In the genomic region with DNA sequence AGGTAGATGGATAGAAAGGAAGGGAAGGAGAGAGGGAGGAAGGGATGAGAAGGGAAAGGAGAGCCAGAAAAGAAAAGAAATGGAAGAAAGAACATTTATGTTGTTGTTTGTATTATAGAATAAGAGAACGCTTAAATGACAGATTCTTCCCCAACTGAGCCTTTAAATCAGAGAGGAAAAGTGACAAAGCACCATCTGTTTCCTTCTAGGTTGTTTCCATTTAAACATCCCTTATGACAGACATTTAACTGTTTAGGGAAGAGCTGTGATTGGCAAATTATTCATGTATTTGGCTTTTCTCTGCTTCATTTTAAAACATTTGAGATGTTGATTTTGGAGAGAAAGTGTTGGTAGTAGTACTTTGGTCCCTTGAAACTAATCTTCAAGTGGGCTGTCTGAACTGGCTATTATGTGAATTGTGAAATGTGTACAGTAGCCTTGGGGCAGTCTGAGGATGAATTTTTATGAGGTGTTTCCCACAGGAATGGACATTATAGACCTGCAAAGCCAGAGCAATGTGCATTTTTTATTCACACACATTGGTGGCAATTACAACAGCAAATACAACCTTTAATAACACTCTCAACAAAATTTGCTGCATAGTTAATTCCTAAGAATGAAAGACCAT, we compare ENCODE assay signal across 20 cellular contexts.
A peak's percentile ranks its signal among the peaks of the same experiment; 100 is the strongest.
DNase-seq lines count a peak whose midpoint lies in the region; ATAC-seq, FAIRE-seq and TF ChIP-seq lines count a peak whose summit lies in the region.
"Had no signal": no experiment of that assay in that cellular context is flagged by ENCODE, and none has a peak within 500 bp of the region (broad histone marks: within the 10 kb centered on the region; RNA-seq: fewer than 3 reads in every experiment).

No MANE protein-coding gene starts in this region.

- H3K4me3 ChIP-seq in HepG2 (replicated peaks in 1 of 3; ENCODE audit: insufficient read depth in 1 of 3, low read depth in 2 of 3, low read length in 3 of 3) (no peak overlapping the region), right lobe of liver (no peak overlapping the region)
- H3K4me3 ChIP-seq: GM12878 had no signal

- H2AFZ ChIP-seq in HepG2 (ENCODE audit: low read length): no peak overlapping the region

- TF ChIP-seq EP300 in HepG2 (IDR thresholded peaks at IDR 0.05; ENCODE audit: low read depth in 2 of 2, low read length in 2 of 2) (no peak), HepG2 (CRISPR knock-in tag; IDR thresholded peaks at IDR 0.05; ENCODE audit: borderline replicate concordance) (no peak)

- peak; percentile 8 for FAIRE-seq in HepG2 (lab: Jason Lieb, UNC)
- FAIRE-seq: GM12878 had no signal

- H3K36me3 Mint-ChIP-seq in naive thymus-derived CD8-positive, alpha-beta T cell: peaks cover 0 to 2% (median 0%) of the 10 kb centered on the region in 3 donors
- H3K36me3 Mint-ChIP-seq: IgD-negative memory B cell had no signal

- no peak overlapping the region for H3K9ac ChIP-seq in HepG2 (ENCODE audit: insufficient read depth, low read depth, low read length)

- BruUV-seq in HepG2 (replicated peaks; lab: Mats Ljungman, UMichigan): no TSS peak

- H3K9me3 ChIP-seq in HepG2 (ENCODE audit: low read length) (no peaks in the 10 kb centered on the region), right lobe of liver (no peaks in the 10 kb centered on the region)

- H3K4me1 ChIP-seq in HepG2 (ENCODE audit: insufficient read depth, low read length): peaks cover 22% of the 10 kb centered on the region
- H3K4me1 ChIP-seq in right lobe of liver: no peaks in the 10 kb centered on the region

- H3K79me2 ChIP-seq in HepG2 (ENCODE audit: insufficient read depth, low read length): no peaks in the 10 kb centered on the region

- DNase-seq in HepG2 (ENCODE audit: low spot score) (peak; percentile 7), right lobe of liver (no peak), NCI-H748 treated with DMSO at 0.1 percent for 48 hours (lab: John Stamatoyannopoulos, UW) (peak; percentile 38), epithelial cell of prostate (ENCODE audit: low read depth, low spot score) (no peak), CD1c-positive myeloid dendritic cell (ENCODE audit: extremely low spot score) (no peak)
- DNase-seq in naive thymus-derived CD8-positive, alpha-beta T cell: no peak
- DNase-seq: activated B cell treated with CpG ODN at 0.5 μM for 24 hours; CD4-positive, alpha-beta memory T cell; central memory CD4-positive, alpha-beta T cell; effector CD8-positive, alpha-beta T cell; GDM1; left cardiac atrium; MV-4-11; right cardiac atrium; SIG-M5; T-helper 2 cell had no signal

- no peak overlapping the region for H3K27ac ChIP-seq in HepG2 (ENCODE audit: extremely low read length, insufficient read depth, low read length)
- no peak overlapping the region for H3K27ac ChIP-seq in right lobe of liver
- peak overlapping the region; percentile 39 for H3K27ac ChIP-seq in epithelial cell of prostate

- intact Hi-C loops in HepG2 (cut with micrococcal nuclease; ENCODE audit: unreplicated experiment) (no loop called here), right lobe of liver (cut with DNase I) (no loop called here)

- POLR2A ChIA-PET in HepG2 (lab: Yijun Ruan, JAX): no interaction called here
- POLR2A ChIA-PET in naive thymus-derived CD8-positive, alpha-beta T cell (lab: Charles Lee): no interaction called here

- in situ Hi-C loops in HepG2 (cut with HindIII; ENCODE audit: extremely low pct_ligation_motif_present, low pct_unique_long_range_greater_than_20kb): no loop called here

- ATAC-seq in HepG2 (peak; percentile 65), right lobe of liver (no peak), GM19035 (IDR thresholded peaks at IDR 0.05; ENCODE audit: unreplicated experiment) (no peak), GM21717 (IDR thresholded peaks at IDR 0.05; ENCODE audit: unreplicated experiment) (no peak)
- ATAC-seq in naive thymus-derived CD8-positive, alpha-beta T cell: no peak
- ATAC-seq: GM12878, left cardiac atrium, right cardiac atrium had no signal

- H3K4me1 Mint-ChIP-seq in naive thymus-derived CD8-positive, alpha-beta T cell: peaks cover 0 to 5% (median 0%) of the 10 kb centered on the region in 4 donors
- H3K4me1 Mint-ChIP-seq: activated B cell treated with CpG ODN at 0.5 μM for 24 hours, IgD-negative memory B cell had no signal

- CTCF ChIA-PET in HepG2 (lab: Yijun Ruan, JAX; ENCODE audit: low intra/inter-chr PET ratio, low total read pairs): no interaction called here

- H3K4me2 ChIP-seq in HepG2 (ENCODE audit: low read depth, low read length): no peak overlapping the region

- H3K4me3 Mint-ChIP-seq in naive thymus-derived CD8-positive, alpha-beta T cell: no peak overlapping the region
- H3K4me3 Mint-ChIP-seq: activated B cell treated with CpG ODN at 0.5 μM for 24 hours; CD4-positive, alpha-beta memory T cell; IgD-negative memory B cell had no signal

- TF ChIP-seq POLR2A in HepG2 (IDR thresholded peaks at IDR 0.05; ENCODE audit: insufficient read depth in 1 of 2, low read depth in 2 of 2, low read length in 2 of 2): no peak
- no peak for TF ChIP-seq POLR2A in right lobe of liver (IDR thresholded peaks at IDR 0.05)

- H3K27ac Mint-ChIP-seq in naive thymus-derived CD8-positive, alpha-beta T cell: no peak overlapping the region
- H3K27ac Mint-ChIP-seq: activated B cell treated with CpG ODN at 0.5 μM for 24 hours, IgD-negative memory B cell had no signal

- no peak for TF ChIP-seq RAD21 in HepG2 (CRISPR knock-in tag; IDR thresholded peaks at IDR 0.05)

- no peaks in the 10 kb centered on the region for H3K27me3 Mint-ChIP-seq in naive thymus-derived CD8-positive, alpha-beta T cell
- H3K27me3 Mint-ChIP-seq: activated B cell treated with CpG ODN at 0.5 μM for 24 hours; CD4-positive, alpha-beta memory T cell; IgD-negative memory B cell had no signal

- H4K20me1 ChIP-seq in HepG2 (ENCODE audit: insufficient read depth, low read length): no peaks in the 10 kb centered on the region

- H3K27me3 ChIP-seq in HepG2 (ENCODE audit: control insufficient read depth in 1 of 2, insufficient read depth in 2 of 2, low read length in 2 of 2): no peaks in the 10 kb centered on the region
- H3K27me3 ChIP-seq in right lobe of liver: no peaks in the 10 kb centered on the region

- 92% methylated on average over 1 of the region's 1 CpG for WGBS in HepG2 (ENCODE audit: low lambda C conversion rate)
- 38% methylated on average over 1 of the region's 1 CpG for WGBS in right lobe of liver (ENCODE audit: insufficient coverage, low coverage, low lambda C conversion rate, missing lambda C conversion rate)

- H3K36me3 ChIP-seq in HepG2 (replicated peaks in 1 of 2; ENCODE audit: control insufficient read depth in 1 of 2, insufficient read depth in 2 of 2, low read length in 2 of 2) (no peaks in the 10 kb centered on the region), right lobe of liver (no peaks in the 10 kb centered on the region)

- peaks cover 0 to 9% (median 3%) of the 10 kb centered on the region in 9 donors for H3K9me3 Mint-ChIP-seq in naive thymus-derived CD8-positive, alpha-beta T cell
- H3K9me3 Mint-ChIP-seq: IgD-negative memory B cell had no signal

- TF ChIP-seq CTCF in HepG2 (CRISPR knock-in tag; IDR thresholded peaks at IDR 0.05) (no peak), right lobe of liver (IDR thresholded peaks at IDR 0.05) (no peak)

TF ChIP-seq in HepG2, 621 proteins besides CTCF, POLR2A, EP300 and RAD21:
- TF ChIP-seq ZNF335 (CRISPR knock-in tag; IDR thresholded peaks at IDR 0.05): no peak
- TF ChIP-seq ZFP90 (CRISPR knock-in tag; IDR thresholded peaks at IDR 0.05; ENCODE audit: borderline replicate concordance): no peak
- peak; percentile 17; the same call in 1 of the 2 replicates for TF ChIP-seq HNF4A (CRISPR knock-in tag; IDR thresholded peaks at IDR 0.05)
- no peak for TF ChIP-seq TRIM24 (CRISPR knock-in tag; IDR thresholded peaks at IDR 0.05)
- no peak for TF ChIP-seq GFI1 (CRISPR knock-in tag; IDR thresholded peaks at IDR 0.05; ENCODE audit: borderline replicate concordance)
- no peak for TF ChIP-seq MTF2 (CRISPR knock-in tag; IDR thresholded peaks at IDR 0.05; ENCODE audit: borderline replicate concordance)

Comparison
In these comparisons a context has a peak if more than half of its experiments do, and no peak if none do; other contexts are left out.
1. DNase-seq: peak in HepG2 (single experiment) and NCI-H748 treated with DMSO at 0.1 percent for 48 hours (single experiment); none in right lobe of liver (0 of 3), epithelial cell of prostate (single experiment), CD1c-positive myeloid dendritic cell (single experiment) and naive thymus-derived CD8-positive, alpha-beta T cell (0 of 10).